Comparison of ENCODE assay signal across 8 cellular contexts in genomic region chr9:92292338-92293074, GRCh38. TPM values are rescaled to one million over a fixed set of nuclear protein-coding genes. Genes with fewer than 3 reads are reported as not detected.
DNase-seq lines count a peak whose midpoint lies in the region; ATAC-seq, FAIRE-seq and TF ChIP-seq lines count a peak whose summit lies in the region.

No MANE protein-coding gene starts in this region.

- peak overlapping the region; percentile 86 for H3K4me2 ChIP-seq in HCT116 (ENCODE audit: low read length)

- H3K27ac ChIP-seq in HCT116 (ENCODE audit: low read depth, low read length) (peak overlapping the region; percentile 60; the same call in 1 of the 2 replicates), uterus (peak overlapping the region; percentile 68 to 83)

- no peak for ATAC-seq in HCT116
- no peak for ATAC-seq in activated naive CD8-positive, alpha-beta T cell treated with anti-CD3 and anti-CD28 coated beads, Interleukin-2, amount 10 ng/mL, durations not matched to agents 7 days and 5 days (ENCODE audit: low read depth)
- no peak for ATAC-seq in HG03097 (IDR thresholded peaks at IDR 0.05; ENCODE audit: low FRiP score, unreplicated experiment)
- no peak for ATAC-seq in HG03457 (IDR thresholded peaks at IDR 0.05; ENCODE audit: unreplicated experiment)

- H3K27me3 Mint-ChIP-seq in activated naive CD8-positive, alpha-beta T cell treated with anti-CD3 and anti-CD28 coated beads, Interleukin-2, amount 10 ng/mL, durations not matched to agents 7 days and 5 days = no peaks in the 10 kb centered on the region

- H3K4me1 Mint-ChIP-seq in activated naive CD8-positive, alpha-beta T cell treated with anti-CD3 and anti-CD28 coated beads, Interleukin-2, amount 10 ng/mL, durations not matched to agents 7 days and 5 days = peaks cover 46% of the 10 kb centered on the region

- H3K36me3 ChIP-seq in HCT116 (ENCODE audit: control insufficient read depth in 1 of 2, insufficient read depth in 2 of 2, low read length in 2 of 2) = peaks cover 14 to 41% of the 10 kb centered on the region in 2 experiments
- no peaks in the 10 kb centered on the region for H3K36me3 ChIP-seq in uterus

- peaks cover 16% of the 10 kb centered on the region; the same call in 1 of the 2 replicates for H4K20me1 ChIP-seq in HCT116 (ENCODE audit: insufficient read depth)

- DNase-seq in AG04449 (ENCODE audit: low read depth, low spot score) (no peak), HCT116 (ENCODE audit: low read depth, low spot score) (no peak), left kidney (ENCODE audit: low read depth, low spot score) (peak; percentile 63), uterus (no peak), H54 (ENCODE audit: insufficient read length, low spot score) (no peak)
- no peak for DNase-seq in activated naive CD8-positive, alpha-beta T cell treated with anti-CD3 and anti-CD28 coated beads, Interleukin-2, amount 10 ng/mL, durations not matched to agents 7 days and 5 days

- TF ChIP-seq CTCF in AG04449 (IDR thresholded peaks at IDR 0.05; ENCODE audit: insufficient read depth, low read length, missing control alignments) (no peak), HCT116 (IDR thresholded peaks at IDR 0.05 in 2 of 3, conservative IDR thresholded peaks at IDR 0.05 in 1 of 3; ENCODE audit: borderline replicate concordance in 1 of 3, insufficient read depth in 1 of 3, low read depth in 2 of 3, low read length in 2 of 3) (no peak), uterus (IDR thresholded peaks at IDR 0.05) (no peak)

- H3K9me3 ChIP-seq in HCT116 (ENCODE audit: control insufficient read depth in 1 of 2, insufficient read depth in 1 of 2, low read depth in 1 of 2, low read length in 2 of 2) (no peaks in the 10 kb centered on the region), uterus (no peaks in the 10 kb centered on the region)

- FAIRE-seq in H54 (lab: Jason Lieb, UNC) = no peak

- H3K4me3 Mint-ChIP-seq in activated naive CD8-positive, alpha-beta T cell treated with anti-CD3 and anti-CD28 coated beads, Interleukin-2, amount 10 ng/mL, durations not matched to agents 7 days and 5 days = peak overlapping the region; percentile 98

- CTCF ChIA-PET in AG04449 (lab: Yijun Ruan, JAX) (interaction anchor here (0.7 to 7.3 kb wide), 6 partner anchors 31 to 342 kb away, joined by 3 to 64 read pairs (median 4); no protein-coding TSS in a partner anchor), HCT116 (lab: Charles Lee) (no interaction called here)

- intact Hi-C loops in HCT116 (cut with micrococcal nuclease) (no loop called here), uterus (cut with DNase I; ENCODE audit: low total_unique reads) (no loop called here)

- H2AFZ ChIP-seq in HCT116 (ENCODE audit: low read depth, low read length, poor library complexity, severe bottlenecking) = no peak overlapping the region

- H3K9me3 Mint-ChIP-seq in activated naive CD8-positive, alpha-beta T cell treated with anti-CD3 and anti-CD28 coated beads, Interleukin-2, amount 10 ng/mL, durations not matched to agents 7 days and 5 days = no peaks in the 10 kb centered on the region

- peak overlapping the region; percentile 99 for H3K27ac Mint-ChIP-seq in activated naive CD8-positive, alpha-beta T cell treated with anti-CD3 and anti-CD28 coated beads, Interleukin-2, amount 10 ng/mL, durations not matched to agents 7 days and 5 days

- peak overlapping the region; percentile 86 for H3K9ac ChIP-seq in HCT116 (ENCODE audit: low read length)

- no peak for TF ChIP-seq POLR2A in HCT116 (IDR thresholded peaks at IDR 0.05; ENCODE audit: borderline replicate concordance, extremely low read depth, insufficient read depth, insufficient read length)
- no peak for TF ChIP-seq POLR2A in uterus (IDR thresholded peaks at IDR 0.05)
- no peak for TF ChIP-seq POLR2A in H54 (IDR thresholded peaks at IDR 0.05; ENCODE audit: low read depth, low read length)

- H3K27me3 ChIP-seq in HCT116 (ENCODE audit: insufficient read depth, low read length) = no peaks in the 10 kb centered on the region
- no peaks in the 10 kb centered on the region for H3K27me3 ChIP-seq in uterus

- RAD21 ChIA-PET in HCT116 (lab: Charles Lee; ENCODE audit: low non-redundant PET in 1 of 2, low total read pairs in 2 of 2, uncharacterized antibody in 2 of 2, unreplicated experiment in 2 of 2) = interaction anchor here in 1 of 2 experiments (0.6 kb wide), 1 partner anchor 153 kb away, joined by 3 read pairs; no protein-coding TSS in a partner anchor

- H3K4me1 ChIP-seq in HCT116 (ENCODE audit: control insufficient read depth in 1 of 2, insufficient read depth in 2 of 2, low read length in 2 of 2) (peaks cover 6 to 22% of the 10 kb centered on the region in 2 experiments; a peak in 3 of 4 replicates), uterus (no peaks in the 10 kb centered on the region)

- H3K4me3 ChIP-seq in AG04449 (ENCODE audit: low read depth, low read length) = peak overlapping the region; percentile 72
- H3K4me3 ChIP-seq in HCT116 (replicated peaks in 1 of 2; ENCODE audit: low read depth in 1 of 2, low read length in 2 of 2) = peak overlapping the region; percentile 73 to 92
- H3K4me3 ChIP-seq in uterus = peak overlapping the region; percentile 69 to 72

- BruUV-seq in HCT116 (replicated peaks; lab: Mats Ljungman, UMichigan) = no TSS peak

- POLR2A ChIA-PET in AG04449 (lab: Yijun Ruan, JAX) (interaction anchor here (1.3 kb wide), 1 partner anchor 33 kb away, joined by 3 read pairs; the partner anchor contains the start of gene CENPP), HCT116 (lab: Charles Lee) (interaction anchor here (0.7 to 1.1 kb wide), 2 partner anchors 15 to 19 kb away, joined by 3 read pairs; no protein-coding TSS in a partner anchor)
- POLR2A ChIA-PET in activated naive CD8-positive, alpha-beta T cell treated with anti-CD3 and anti-CD28 coated beads, Interleukin-2, amount 10 ng/mL, durations not matched to agents 7 days and 5 days (lab: Charles Lee) = interaction anchor here (1.0 kb wide), 1 partner anchor 33 kb away, joined by 6 read pairs; the partner anchor contains the start of genes CENPP and NOL8

- H3K79me2 ChIP-seq in HCT116 (ENCODE audit: insufficient read depth, low read length) = peaks cover 70% of the 10 kb centered on the region

- H3K9me2 ChIP-seq in HCT116 (ENCODE audit: insufficient read depth) = no peaks in the 10 kb centered on the region

- TF ChIP-seq RAD21 in HCT116 (IDR thresholded peaks at IDR 0.05; ENCODE audit: low read depth) = no peak

- peaks cover 25% of the 10 kb centered on the region for H3K36me3 Mint-ChIP-seq in activated naive CD8-positive, alpha-beta T cell treated with anti-CD3 and anti-CD28 coated beads, Interleukin-2, amount 10 ng/mL, durations not matched to agents 7 days and 5 days

TF ChIP-seq in HCT116, 20 proteins besides CTCF, POLR2A, EP300 and RAD21:
- TF ChIP-seq TCF7L2 (IDR thresholded peaks at IDR 0.05; ENCODE audit: borderline replicate concordance, extremely low read depth, insufficient read depth, insufficient read length) (no peak), SRF (IDR thresholded peaks at IDR 0.05; ENCODE audit: low read depth) (no peak), POLR2AphosphoS5 (IDR thresholded peaks at IDR 0.05; ENCODE audit: low read depth, low read length) (no peak)
- TF ChIP-seq, protein P1, sequence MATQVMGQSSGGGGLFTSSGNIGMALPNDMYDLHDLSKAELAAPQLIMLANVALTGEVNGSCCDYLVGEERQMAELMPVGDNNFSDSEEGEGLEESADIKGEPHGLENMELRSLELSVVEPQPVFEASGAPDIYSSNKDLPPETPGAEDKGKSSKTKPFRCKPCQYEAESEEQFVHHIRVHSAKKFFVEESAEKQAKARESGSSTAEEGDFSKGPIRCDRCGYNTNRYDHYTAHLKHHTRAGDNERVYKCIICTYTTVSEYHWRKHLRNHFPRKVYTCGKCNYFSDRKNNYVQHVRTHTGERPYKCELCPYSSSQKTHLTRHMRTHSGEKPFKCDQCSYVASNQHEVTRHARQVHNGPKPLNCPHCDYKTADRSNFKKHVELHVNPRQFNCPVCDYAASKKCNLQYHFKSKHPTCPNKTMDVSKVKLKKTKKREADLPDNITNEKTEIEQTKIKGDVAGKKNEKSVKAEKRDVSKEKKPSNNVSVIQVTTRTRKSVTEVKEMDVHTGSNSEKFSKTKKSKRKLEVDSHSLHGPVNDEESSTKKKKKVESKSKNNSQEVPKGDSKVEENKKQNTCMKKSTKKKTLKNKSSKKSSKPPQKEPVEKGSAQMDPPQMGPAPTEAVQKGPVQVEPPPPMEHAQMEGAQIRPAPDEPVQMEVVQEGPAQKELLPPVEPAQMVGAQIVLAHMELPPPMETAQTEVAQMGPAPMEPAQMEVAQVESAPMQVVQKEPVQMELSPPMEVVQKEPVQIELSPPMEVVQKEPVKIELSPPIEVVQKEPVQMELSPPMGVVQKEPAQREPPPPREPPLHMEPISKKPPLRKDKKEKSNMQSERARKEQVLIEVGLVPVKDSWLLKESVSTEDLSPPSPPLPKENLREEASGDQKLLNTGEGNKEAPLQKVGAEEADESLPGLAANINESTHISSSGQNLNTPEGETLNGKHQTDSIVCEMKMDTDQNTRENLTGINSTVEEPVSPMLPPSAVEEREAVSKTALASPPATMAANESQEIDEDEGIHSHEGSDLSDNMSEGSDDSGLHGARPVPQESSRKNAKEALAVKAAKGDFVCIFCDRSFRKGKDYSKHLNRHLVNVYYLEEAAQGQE (IDR thresholded peaks at IDR 0.05; ENCODE audit: low read depth) = no peak
- TF ChIP-seq, protein P2, sequence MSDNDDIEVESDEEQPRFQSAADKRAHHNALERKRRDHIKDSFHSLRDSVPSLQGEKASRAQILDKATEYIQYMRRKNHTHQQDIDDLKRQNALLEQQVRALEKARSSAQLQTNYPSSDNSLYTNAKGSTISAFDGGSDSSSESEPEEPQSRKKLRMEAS (IDR thresholded peaks at IDR 0.05) = no peak

RNA-seq across cellular contexts. Expression of gene IARS1, which starts 1.0 kb away (rescaled TPM):
- total RNA-seq in HCT116 (2021; ENCODE audit: unreplicated experiment) = 279 TPM
- polyA plus RNA-seq in HCT116 (2012) = 124 and 161 TPM in 2 replicates
- total RNA-seq in activated naive CD8-positive, alpha-beta T cell treated with anti-CD3 and anti-CD28 coated beads, Interleukin-2, amount 10 ng/mL, durations not matched to agents 7 days and 5 days = 100 to 1,000 TPM; 120 to 123 TPM
- 100 to 1,000 TPM in 3 of 4 donors, 10 to 100 TPM in 1; 73.2 to 234 (median 161) TPM for total RNA-seq in uterus

RNA-seq across cellular contexts. Expression of gene NOL8, which starts 32.6 kb away (rescaled TPM):
- 48.2 TPM for total RNA-seq in HCT116 (2021; ENCODE audit: unreplicated experiment)
- 10.0 and 14.2 TPM in 2 replicates for polyA plus RNA-seq in HCT116 (2012)
- total RNA-seq in activated naive CD8-positive, alpha-beta T cell treated with anti-CD3 and anti-CD28 coated beads, Interleukin-2, amount 10 ng/mL, durations not matched to agents 7 days and 5 days = 10 to 100 TPM; 65.6 to 69.2 TPM
- 10 to 100 TPM; 16.5 to 48.0 (median 33.0) TPM for total RNA-seq in uterus

RNA-seq across cellular contexts. Expression of gene CENPP, which starts 33.2 kb away (rescaled TPM):
- 7.0 TPM for total RNA-seq in HCT116 (2021; ENCODE audit: unreplicated experiment)
- 1.0 and 1.6 TPM in 2 replicates for polyA plus RNA-seq in HCT116 (2012)
- 10 to 100 TPM; 19.6 to 20.6 TPM for total RNA-seq in activated naive CD8-positive, alpha-beta T cell treated with anti-CD3 and anti-CD28 coated beads, Interleukin-2, amount 10 ng/mL, durations not matched to agents 7 days and 5 days
- 10 to 100 TPM in 1 of 4 donors, 1 to 10 TPM in 2, under 1 TPM in 1; 0.88 to 12.0 (median 4.3) TPM for total RNA-seq in uterus
